ENCODE assay signal across 27 cellular contexts in genomic region chr4:52889778-52890400, GRCh38. TPM values are rescaled to one million over a fixed set of nuclear protein-coding genes. Genes with fewer than 3 reads are reported as not detected.
A peak's percentile ranks its signal among the peaks of the same experiment; 100 is the strongest.
DNase-seq lines count a peak whose midpoint lies in the region; ATAC-seq, FAIRE-seq and TF ChIP-seq lines count a peak whose summit lies in the region.
"Had no signal": no experiment of that assay in that cellular context is flagged by ENCODE, and none has a peak within 500 bp of the region (broad histone marks: within the 10 kb centered on the region; RNA-seq: fewer than 3 reads in every experiment).

No MANE protein-coding gene starts in this region.

- H3K27ac ChIP-seq in PC-3 (ENCODE audit: low read length) (no peak overlapping the region), endothelial cell of umbilical vein (ENCODE audit: insufficient read depth, low read depth, low read length) (no peak overlapping the region), WERI-Rb-1 (no peak overlapping the region), adrenal gland (no peak overlapping the region)
- H3K27ac ChIP-seq: A549, dorsolateral prefrontal cortex, KMS-11, neutrophil, right lobe of liver, thoracic aorta, vagina had no signal

- H3K36me3 ChIP-seq in PC-3 (ENCODE audit: low read depth, low read length) (no peaks in the 10 kb centered on the region), endothelial cell of umbilical vein (ENCODE audit: control insufficient read depth in 2 of 2, extremely low read depth in 1 of 2, insufficient read depth in 2 of 2, low read length in 2 of 2) (no peaks in the 10 kb centered on the region), WERI-Rb-1 (no peaks in the 10 kb centered on the region), adrenal gland (replicated peaks in 1 of 2) (no peaks in the 10 kb centered on the region)
- H3K36me3 ChIP-seq: BE2C, neutrophil, right lobe of liver, thoracic aorta, vagina had no signal

- 51 to 62% (median 60%) methylated on average over 1 of the region's 1 CpG for WGBS in adrenal gland, 4 donors

- H2AFZ ChIP-seq in PC-3 (ENCODE audit: low read length) (no peak overlapping the region), endothelial cell of umbilical vein (ENCODE audit: low read depth, low read length) (no peak overlapping the region)
- H2AFZ ChIP-seq: GM23338 had no signal

- H3K9me2 ChIP-seq in PC-3 (replicated peaks; ENCODE audit: low read length), result no peaks in the 10 kb centered on the region

- H3K4me2 ChIP-seq in PC-3 (ENCODE audit: low read length) (no peak overlapping the region), endothelial cell of umbilical vein (ENCODE audit: insufficient read depth, low read length) (no peak overlapping the region)
- H3K4me2 ChIP-seq: A549, GM23338, KMS-11 had no signal

- H4K20me1 ChIP-seq in PC-3 (ENCODE audit: low read length) (no peaks in the 10 kb centered on the region), endothelial cell of umbilical vein (replicated peaks; ENCODE audit: control insufficient read depth, extremely low read depth, insufficient read depth, low read length) (no peaks in the 10 kb centered on the region)

- H3K9ac ChIP-seq in PC-3 (ENCODE audit: low read length) (no peak overlapping the region), endothelial cell of umbilical vein (replicated peaks; ENCODE audit: extremely low read depth, insufficient read depth, low read length) (no peak overlapping the region)
- H3K9ac ChIP-seq: KMS-11 had no signal

- no peak for DNase-seq in activated CD8-positive, alpha-beta memory T cell treated with anti-CD3 and anti-CD28 coated beads, Interleukin-2, amount 10 ng/mL, durations not matched to agents 7 days and 5 days
- DNase-seq in activated CD8-positive, alpha-beta memory T cell treated with anti-CD3 and anti-CD28 coated beads, Interleukin-2, amount 50 U/mL, for 4 hours, result no peak
- DNase-seq in PC-3 (peak; percentile 22), endothelial cell of umbilical vein (ENCODE audit: low read depth, low spot score) (peak; percentile 43), kidney tubule cell (ENCODE audit: low spot score) (peak; percentile 36), mucosa of gallbladder (ENCODE audit: low spot score) (no peak), WERI-Rb-1 (no peak), adrenal gland (no peak)
- DNase-seq: BE2C; CD8-positive, alpha-beta memory T cell; dorsolateral prefrontal cortex; foreskin melanocyte; mesenchymal stem cell; NCI-H2029 treated with DMSO at 0.1 percent for 48 hours; right lobe of liver; SHP77; stimulated activated CD4-positive, alpha-beta T cell treated with anti-CD3 and anti-CD28 coated beads, Interleukin-12 subunit alpha, Interleukin-12 subunit beta, amount 100 ng/mL, for 4 hours; stimulated activated CD4-positive, alpha-beta T cell treated with anti-CD3 and anti-CD28 coated beads, Interleukin-4, amount 100 ng/mL, for 4 hours; stimulated activated naive B cell treated with anti-CD40 and anti-IgM and Interleukin-4, amounts not matched to agents 10 μg/mL and 1 μg/mL and 100 μg/mL, for 72 hours had no signal

- H3K27me3 ChIP-seq in PC-3 (ENCODE audit: low read length), result no peaks in the 10 kb centered on the region
- H3K27me3 ChIP-seq in endothelial cell of umbilical vein (ENCODE audit: control insufficient read depth in 2 of 2, insufficient read depth in 2 of 2, low read length in 2 of 2), result no peaks in the 10 kb centered on the region
- no peaks in the 10 kb centered on the region for H3K27me3 ChIP-seq in WERI-Rb-1 (ENCODE audit: insufficient read depth, low read depth, severe bottlenecking)
- H3K27me3 ChIP-seq in adrenal gland, result no peaks in the 10 kb centered on the region
- H3K27me3 ChIP-seq: BE2C, dorsolateral prefrontal cortex, neutrophil, right lobe of liver, vagina had no signal

- H3K9me3 Mint-ChIP-seq in activated CD8-positive, alpha-beta memory T cell treated with anti-CD3 and anti-CD28 coated beads, Interleukin-2, amount 10 ng/mL, durations not matched to agents 7 days and 5 days (ENCODE audit: low read depth), result peaks cover 2% of the 10 kb centered on the region
- H3K9me3 Mint-ChIP-seq: activated naive CD4-positive, alpha-beta T cell treated with anti-CD3 and anti-CD28 coated beads, Interleukin-2, amount 50 U/mL, for 24 hours; CD8-positive, alpha-beta memory T cell; central memory CD8-positive, alpha-beta T cell had no signal

- ATAC-seq in activated CD8-positive, alpha-beta memory T cell treated with anti-CD3 and anti-CD28 coated beads, Interleukin-2, amount 10 ng/mL, durations not matched to agents 7 days and 5 days, result peak; percentile 73
- no peak for ATAC-seq in PC-3
- ATAC-seq: A549; GM23338; right lobe of liver; stimulated activated naive B cell treated with anti-CD40 and anti-IgM and Interleukin-4, amounts not matched to agents 10 μg/mL and 1 μg/mL and 100 μg/mL, for 72 hours had no signal

- H3K27me3 Mint-ChIP-seq in activated CD8-positive, alpha-beta memory T cell treated with anti-CD3 and anti-CD28 coated beads, Interleukin-2, amount 10 ng/mL, durations not matched to agents 7 days and 5 days, result no peaks in the 10 kb centered on the region
- H3K27me3 Mint-ChIP-seq: activated naive CD4-positive, alpha-beta T cell treated with anti-CD3 and anti-CD28 coated beads, Interleukin-2, amount 50 U/mL, for 24 hours; central memory CD8-positive, alpha-beta T cell; stimulated activated naive B cell treated with anti-CD40 and anti-IgM and Interleukin-4, amounts not matched to agents 10 μg/mL and 1 μg/mL and 100 μg/mL, for 72 hours had no signal

- H3K4me3 ChIP-seq in PC-3 (ENCODE audit: low read length), result no peak overlapping the region
- no peak overlapping the region for H3K4me3 ChIP-seq in endothelial cell of umbilical vein (replicated peaks in 1 of 3; ENCODE audit: insufficient read depth in 1 of 3, low read depth in 1 of 3, low read length in 3 of 3)
- no peak overlapping the region for H3K4me3 ChIP-seq in WERI-Rb-1 (ENCODE audit: low read depth, low read length)
- no peak overlapping the region for H3K4me3 ChIP-seq in adrenal gland
- H3K4me3 ChIP-seq: A549, dorsolateral prefrontal cortex, GM23338, right lobe of liver, thoracic aorta, vagina had no signal

- POLR2A ChIA-PET in PC-3 (lab: Charles Lee; ENCODE audit: unreplicated experiment) (no interaction called here), endothelial cell of umbilical vein (lab: Charles Lee) (no interaction called here)

- H3K9me1 ChIP-seq in endothelial cell of umbilical vein (replicated peaks; ENCODE audit: control insufficient read depth, extremely low read depth, insufficient read depth, low read length), result no peaks in the 10 kb centered on the region

- no peak overlapping the region for H3K4me3 Mint-ChIP-seq in activated CD8-positive, alpha-beta memory T cell treated with anti-CD3 and anti-CD28 coated beads, Interleukin-2, amount 10 ng/mL, durations not matched to agents 7 days and 5 days
- H3K4me3 Mint-ChIP-seq: activated naive CD4-positive, alpha-beta T cell treated with anti-CD3 and anti-CD28 coated beads, Interleukin-2, amount 50 U/mL, for 24 hours; CD8-positive, alpha-beta memory T cell; central memory CD8-positive, alpha-beta T cell; GM23338; stimulated activated naive B cell treated with anti-CD40 and anti-IgM and Interleukin-4, amounts not matched to agents 10 μg/mL and 1 μg/mL and 100 μg/mL, for 72 hours had no signal

- H3K27ac Mint-ChIP-seq in activated CD8-positive, alpha-beta memory T cell treated with anti-CD3 and anti-CD28 coated beads, Interleukin-2, amount 10 ng/mL, durations not matched to agents 7 days and 5 days, result no peak overlapping the region
- H3K27ac Mint-ChIP-seq: activated naive CD4-positive, alpha-beta T cell treated with anti-CD3 and anti-CD28 coated beads, Interleukin-2, amount 50 U/mL, for 24 hours; GM23338; stimulated activated naive B cell treated with anti-CD40 and anti-IgM and Interleukin-4, amounts not matched to agents 10 μg/mL and 1 μg/mL and 100 μg/mL, for 72 hours had no signal

- no peak for TF ChIP-seq POLR2A in endothelial cell of umbilical vein (IDR thresholded peaks at IDR 0.05; ENCODE audit: low read depth, low read length)
- TF ChIP-seq POLR2A in adrenal gland (IDR thresholded peaks at IDR 0.05), result no peak

- intact Hi-C loops in PC-3 (cut with micrococcal nuclease) (no loop called here), endothelial cell of umbilical vein (cut with micrococcal nuclease) (no loop called here), adrenal gland (cut with DNase I) (no loop called here)

- H3K79me2 ChIP-seq in PC-3 (ENCODE audit: low read length) (no peaks in the 10 kb centered on the region), endothelial cell of umbilical vein (ENCODE audit: control insufficient read depth, insufficient read depth, low read length) (no peaks in the 10 kb centered on the region)

- peaks cover 18% of the 10 kb centered on the region for H3K4me1 Mint-ChIP-seq in activated CD8-positive, alpha-beta memory T cell treated with anti-CD3 and anti-CD28 coated beads, Interleukin-2, amount 10 ng/mL, durations not matched to agents 7 days and 5 days
- H3K4me1 Mint-ChIP-seq: activated naive CD4-positive, alpha-beta T cell treated with anti-CD3 and anti-CD28 coated beads, Interleukin-2, amount 50 U/mL, for 24 hours; CD8-positive, alpha-beta memory T cell; central memory CD8-positive, alpha-beta T cell; GM23338; stimulated activated naive B cell treated with anti-CD40 and anti-IgM and Interleukin-4, amounts not matched to agents 10 μg/mL and 1 μg/mL and 100 μg/mL, for 72 hours had no signal

- TF ChIP-seq CTCF in PC-3 (conservative IDR thresholded peaks at IDR 0.05; ENCODE audit: low read depth, low read length) (no peak), endothelial cell of umbilical vein (IDR thresholded peaks at IDR 0.05; ENCODE audit: extremely low read depth in 1 of 2, insufficient read depth in 1 of 2, low read depth in 1 of 2, low read length in 2 of 2) (no peak), WERI-Rb-1 (IDR thresholded peaks at IDR 0.05; ENCODE audit: low read depth, low read length) (no peak), adrenal gland (IDR thresholded peaks at IDR 0.05) (no peak)

- no peaks in the 10 kb centered on the region for H3K9me3 ChIP-seq in PC-3 (ENCODE audit: low read length)
- no peaks in the 10 kb centered on the region for H3K9me3 ChIP-seq in endothelial cell of umbilical vein (replicated peaks; ENCODE audit: control insufficient read depth, insufficient read depth, low read length)
- H3K9me3 ChIP-seq in WERI-Rb-1 (ENCODE audit: severe bottlenecking), result no peaks in the 10 kb centered on the region
- H3K9me3 ChIP-seq in adrenal gland (replicated peaks in 1 of 3), result no peaks in the 10 kb centered on the region
- H3K9me3 ChIP-seq: A549, BE2C, right lobe of liver, thoracic aorta, vagina had no signal

- H3K4me1 ChIP-seq in PC-3 (ENCODE audit: insufficient read depth, low read length) (peaks cover 4% of the 10 kb centered on the region), endothelial cell of umbilical vein (ENCODE audit: control insufficient read depth, extremely low read depth, insufficient read depth, low read length) (no peaks in the 10 kb centered on the region), adrenal gland (replicated peaks in 1 of 2) (no peaks in the 10 kb centered on the region)
- H3K4me1 ChIP-seq: A549, BE2C, right lobe of liver, vagina had no signal

- H3K36me3 Mint-ChIP-seq in activated CD8-positive, alpha-beta memory T cell treated with anti-CD3 and anti-CD28 coated beads, Interleukin-2, amount 10 ng/mL, durations not matched to agents 7 days and 5 days, result peaks cover 23% of the 10 kb centered on the region

- no peak for FAIRE-seq in endothelial cell of umbilical vein (lab: Jason Lieb, UNC)
- FAIRE-seq: A549 had no signal

- no peaks in the 10 kb centered on the region for H3F3A ChIP-seq in PC-3 (ENCODE audit: low read length, unreplicated experiment)

- dilution Hi-C loops in endothelial cell of umbilical vein (cut with MboI; ENCODE audit: extremely low pct_ligation_motif_present, low sequenced_read_pairs), result no loop called here

- CTCF ChIA-PET in activated CD8-positive, alpha-beta memory T cell treated with anti-CD3 and anti-CD28 coated beads, Interleukin-2, amount 10 ng/mL, durations not matched to agents 7 days and 5 days (lab: Charles Lee), result no interaction called here
- CTCF ChIA-PET in PC-3 (lab: Charles Lee) (no interaction called here), endothelial cell of umbilical vein (lab: Charles Lee) (interaction anchor here (1.2 kb wide), 1 partner anchor 8 kb away, joined by 3 read pairs; no protein-coding TSS in a partner anchor)

- BruUV-seq in PC-3 (replicated peaks; lab: Mats Ljungman, UMichigan) (no TSS peak), endothelial cell of umbilical vein (replicated peaks; lab: Mats Ljungman, UMichigan) (no TSS peak)

RNA-seq across cellular contexts. Expression of gene RASL11B, which starts 27.8 kb away (rescaled TPM):
- total RNA-seq in activated CD8-positive, alpha-beta memory T cell treated with anti-CD3 and anti-CD28 coated beads, Interleukin-2, amount 10 ng/mL, durations not matched to agents 7 days and 5 days, result under 1 TPM; 0.14 to 0.15 TPM
- 0.07 and 2.1 TPM in 2 replicates for total RNA-seq in PC-3 (2014; rRNA removed)
- total RNA-seq in endothelial cell of umbilical vein, result not detected in 2 replicates
- 0.29 and 0.83 TPM in 2 replicates for polyA plus RNA-seq in endothelial cell of umbilical vein
- 0.59 and 0.62 TPM in 2 replicates for polyA plus RNA-seq in endothelial cell of umbilical vein (2011; cell fraction: cytosol; rRNA removed)
- 1.5 and 1.6 TPM in 2 replicates for polyA plus RNA-seq in endothelial cell of umbilical vein (2011; cell fraction: nucleus; rRNA removed)
- polyA plus RNA-seq in endothelial cell of umbilical vein (2012), result 0.60 and 1.5 TPM in 2 replicates
- polyA minus RNA-seq in endothelial cell of umbilical vein, result 0.42 and 0.78 TPM in 2 replicates
- not detected for polyA minus RNA-seq in endothelial cell of umbilical vein (2011; cell fraction: cytosol; rRNA and poly(A)+ RNA removed)
- polyA minus RNA-seq in endothelial cell of umbilical vein (2011; cell fraction: nucleus; rRNA and poly(A)+ RNA removed), result 1.3 and 2.4 TPM in 2 replicates
- total RNA-seq in mucosa of gallbladder, result 2.6 TPM
- total RNA-seq in adrenal gland, result 10 to 100 TPM in 1 of 8 donors, 1 to 10 TPM in 7; 1.3 to 11.0 (median 4.2) TPM
- polyA plus RNA-seq in adrenal gland, result 1 to 10 TPM; 2.8 to 3.1 (median 3.1) TPM

Comparison
In these comparisons a context has a peak if more than half of its experiments do, and no peak if none do; other contexts are left out.
1. DNase-seq: peak in PC-3 (single experiment), endothelial cell of umbilical vein (single experiment) and kidney tubule cell (single experiment); none in activated CD8-positive, alpha-beta memory T cell treated with anti-CD3 and anti-CD28 coated beads, Interleukin-2, amount 10 ng/mL, durations not matched to agents 7 days and 5 days (single experiment), activated CD8-positive, alpha-beta memory T cell treated with anti-CD3 and anti-CD28 coated beads, Interleukin-2, amount 50 U/mL, for 4 hours (single experiment), mucosa of gallbladder (single experiment), WERI-Rb-1 (single experiment) and adrenal gland (0 of 7).